8 cellular contexts compared by ENCODE assay signal in the genomic region with DNA sequence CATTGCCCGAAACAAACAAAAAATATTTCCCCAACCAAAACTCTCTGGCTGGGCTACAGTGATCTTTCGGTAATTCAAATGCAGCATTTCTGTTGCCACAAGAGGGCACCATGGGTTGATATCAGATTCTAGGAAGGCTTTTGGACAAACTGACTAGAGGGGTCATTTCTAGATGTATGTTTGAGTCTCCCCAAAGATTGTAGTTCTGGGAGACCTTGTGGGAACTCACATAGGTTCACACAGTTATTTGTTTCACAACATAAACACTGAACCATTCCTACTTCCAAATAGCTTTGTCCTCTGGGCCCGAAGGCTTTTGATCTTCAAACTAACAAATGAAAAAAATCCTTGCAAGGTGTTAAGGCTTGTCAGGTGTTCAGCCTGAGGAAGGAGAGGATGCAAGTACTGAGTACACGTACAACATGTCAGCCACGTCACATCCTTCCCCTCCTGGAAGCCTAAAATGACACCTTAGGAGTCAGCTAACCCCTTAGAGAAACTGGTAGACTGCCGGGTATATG. TPM values are rescaled to one million over a fixed set of nuclear protein-coding genes. Genes with fewer than 3 reads are reported as not detected.
A peak's percentile ranks its signal among the peaks of the same experiment; 100 is the strongest.
DNase-seq lines count a peak whose midpoint lies in the region; ATAC-seq, FAIRE-seq and TF ChIP-seq lines count a peak whose summit lies in the region.

No MANE protein-coding gene starts in this region.

- H3K36me3 ChIP-seq in DND-41 (ENCODE audit: insufficient read depth, low read length) (no peaks in the 10 kb centered on the region), H7 (replicated peaks; ENCODE audit: control insufficient read depth, insufficient read depth, low read length) (no peaks in the 10 kb centered on the region), ovary (no peaks in the 10 kb centered on the region)

- TF ChIP-seq CTCF in DND-41 (IDR thresholded peaks at IDR 0.05; ENCODE audit: borderline replicate concordance, extremely low read depth, low read length, poor library complexity, severe bottlenecking): peak; percentile 79
- TF ChIP-seq CTCF in ovary (IDR thresholded peaks at IDR 0.05): peak; percentile 20 to 44 (median 36)

- H3K27me3 ChIP-seq in DND-41 (ENCODE audit: insufficient read depth, low read length, poor library complexity) (no peaks in the 10 kb centered on the region), H7 (ENCODE audit: control insufficient read depth, insufficient read depth, low read length) (no peaks in the 10 kb centered on the region), ovary (no peaks in the 10 kb centered on the region)

- TF ChIP-seq EP300 in ovary (IDR thresholded peaks at IDR 0.05): no peak

- no peaks in the 10 kb centered on the region for H3K79me2 ChIP-seq in DND-41 (ENCODE audit: insufficient read depth, low read length)

- peak overlapping the region; percentile 99 for H3K27ac Mint-ChIP-seq in activated T-helper 17 cell treated with anti-CD3 and anti-CD28 coated beads, Interleukin-2, amount 50 U/mL, for 72 hours

- peak overlapping the region; percentile 62 for H3K4me3 Mint-ChIP-seq in activated T-helper 17 cell treated with anti-CD3 and anti-CD28 coated beads, Interleukin-2, amount 50 U/mL, for 72 hours

- H3K27me3 Mint-ChIP-seq in activated T-helper 17 cell treated with anti-CD3 and anti-CD28 coated beads, Interleukin-2, amount 50 U/mL, for 72 hours: no peaks in the 10 kb centered on the region

- WGBS in ovary, 3 donors: 47 to 54% (median 52%) methylated on average over 6 of the region's 6 CpGs

- H2AFZ ChIP-seq in DND-41 (ENCODE audit: low read depth, low read length): no peak overlapping the region

- DNase-seq in DND-41: peak; percentile 54
- peak; percentile 65 for DNase-seq in H7
- peak; percentile 42 for DNase-seq in NOMO-1 treated with DMSO at 0.1 percent for 48 hours (lab: John Stamatoyannopoulos, UW; ENCODE audit: unreplicated experiment)
- peak; percentile 41 to 55 for DNase-seq in frontal cortex (ENCODE audit: low spot score in 2 of 2)
- peak in 4 of 5 donors; percentile 27 to 74 (median 44) for DNase-seq in ovary
- no peak for DNase-seq in NCI-H128 (lab: John Stamatoyannopoulos, UW; ENCODE audit: unreplicated experiment)

- peaks cover 5% of the 10 kb centered on the region for H3K9me3 Mint-ChIP-seq in activated T-helper 17 cell treated with anti-CD3 and anti-CD28 coated beads, Interleukin-2, amount 50 U/mL, for 72 hours

- H3K4me1 ChIP-seq in DND-41 (ENCODE audit: insufficient read depth, low read length) (no peaks in the 10 kb centered on the region), ovary (ENCODE audit: insufficient read depth) (peaks cover 9% of the 10 kb centered on the region)

- no peak overlapping the region for H3K27ac ChIP-seq in DND-41 (ENCODE audit: low read length)
- H3K27ac ChIP-seq in ovary: no peak overlapping the region

- H4K20me1 ChIP-seq in DND-41 (ENCODE audit: insufficient read depth, low read length): no peaks in the 10 kb centered on the region

- no peaks in the 10 kb centered on the region for H3K9me3 ChIP-seq in DND-41 (ENCODE audit: insufficient read depth, low read length, severe bottlenecking)
- H3K9me3 ChIP-seq in ovary: no peaks in the 10 kb centered on the region

- no peak for FAIRE-seq in frontal cortex (lab: Jason Lieb, UNC)

- no peak overlapping the region for H3K9ac ChIP-seq in DND-41 (ENCODE audit: low read depth, low read length)

- TF ChIP-seq POLR2A in ovary (IDR thresholded peaks at IDR 0.05): no peak

- no peak overlapping the region for H3K4me3 ChIP-seq in DND-41 (ENCODE audit: low read depth in 1 of 2, low read length in 2 of 2)
- no peak overlapping the region for H3K4me3 ChIP-seq in H7 (ENCODE audit: insufficient read depth, low read depth, low read length)
- no peak overlapping the region for H3K4me3 ChIP-seq in ovary

- intact Hi-C loops in ovary (cut with DNase I): loop anchor here in 1 of 4 donors (10.0 kb wide), 1 partner anchor 60 kb away; no protein-coding TSS in a partner anchor

- peaks cover 96% of the 10 kb centered on the region for H3K36me3 Mint-ChIP-seq in activated T-helper 17 cell treated with anti-CD3 and anti-CD28 coated beads, Interleukin-2, amount 50 U/mL, for 72 hours (ENCODE audit: low read depth)

- ATAC-seq in DND-41 (ENCODE audit: insufficient read depth, low read depth) (peak; percentile 69; the same call in 1 of the 3 replicates), HG02571 (IDR thresholded peaks at IDR 0.05; ENCODE audit: unreplicated experiment) (no peak)
- ATAC-seq in activated T-helper 17 cell treated with anti-CD3 and anti-CD28 coated beads, Interleukin-2, amount 50 U/mL, for 72 hours (replicated peaks): peak; percentile 71

- peaks cover 52% of the 10 kb centered on the region for H3K4me1 Mint-ChIP-seq in activated T-helper 17 cell treated with anti-CD3 and anti-CD28 coated beads, Interleukin-2, amount 50 U/mL, for 72 hours

- no peak overlapping the region for H3K4me2 ChIP-seq in DND-41 (ENCODE audit: insufficient read depth, low read length)

RNA-seq across cellular contexts. Expression of a gene that starts 37.0 kb away (rescaled TPM):
- total RNA-seq in H7 (2014; rRNA removed; shearing (Covaris generic)): 1.1 and 2.0 TPM in 2 replicates
- total RNA-seq in activated T-helper 17 cell treated with anti-CD3 and anti-CD28 coated beads, Interleukin-2, amount 50 U/mL, for 72 hours: 10 to 100 TPM; 25.5 to 28.2 TPM
- total RNA-seq in frontal cortex (not detected), ovary (10 to 100 TPM in 1 of 7 donors, 1 to 10 TPM in 6; 2.7 to 15.2 (median 6.2) TPM)
- 10 to 100 TPM in 1 of 2 donors, 1 to 10 TPM in 1; 6.3 to 10.0 TPM for polyA plus RNA-seq in ovary

RNA-seq across cellular contexts. Expression of a gene that starts 47.9 kb away (rescaled TPM):
- total RNA-seq in H7 (2014; rRNA removed; shearing (Covaris generic)): not detected in 2 replicates
- total RNA-seq in activated T-helper 17 cell treated with anti-CD3 and anti-CD28 coated beads, Interleukin-2, amount 50 U/mL, for 72 hours: 1,000 to 10,000 TPM; 1,342 to 1,348 TPM
- total RNA-seq in frontal cortex (not detected), ovary (1 to 10 TPM in 2 of 7 donors, under 1 TPM in 3, not detected in 2; 0.13 to 1.3 (median 0.90) TPM)
- 1 to 10 TPM in 1 of 2 donors, under 1 TPM in 1; 0.07 to 5.2 TPM for polyA plus RNA-seq in ovary

Comparison
In these comparisons a context has a peak if more than half of its experiments do, and no peak if none do; other contexts are left out.
1. RNA of a gene that starts 47.9 kb away (total RNA-seq): 1,342 to 1,348 TPM in activated T-helper 17 cell treated with anti-CD3 and anti-CD28 coated beads, Interleukin-2, amount 50 U/mL, for 72 hours; 0.13 to 1.3 TPM in ovary, not detected in H7 and not detected in frontal cortex (single experiment); every median in the first group is over 100 times any median in the second.